1 cellular context compared by ENCODE assay signal in the genomic region with DNA sequence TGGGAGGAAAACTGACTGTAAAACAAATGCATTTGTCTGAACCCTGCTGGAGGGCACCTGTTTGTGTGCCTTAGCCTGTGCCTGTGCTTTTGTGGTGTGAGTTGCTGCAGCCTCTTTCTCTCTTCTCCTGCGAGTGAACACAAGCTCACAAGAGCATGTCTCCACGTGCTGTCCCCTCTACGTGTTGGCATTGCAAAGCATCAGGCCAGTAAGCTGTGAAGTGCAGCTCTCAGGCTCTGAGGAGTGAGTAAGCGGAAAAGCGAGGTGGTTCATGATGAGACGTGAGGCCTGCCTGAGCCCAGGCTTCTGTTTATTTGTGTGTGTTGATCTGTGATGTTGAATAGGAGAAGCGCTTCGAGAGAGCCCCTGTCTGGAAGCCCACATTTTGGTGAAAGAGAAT.
TF ChIP-seq lines count a peak whose summit lies in the region.

No MANE protein-coding gene starts in this region.

TF ChIP-seq in H1, 55 proteins besides CTCF, POLR2A, EP300 and RAD21 (continued from another document):
- TF ChIP-seq, protein P1, sequence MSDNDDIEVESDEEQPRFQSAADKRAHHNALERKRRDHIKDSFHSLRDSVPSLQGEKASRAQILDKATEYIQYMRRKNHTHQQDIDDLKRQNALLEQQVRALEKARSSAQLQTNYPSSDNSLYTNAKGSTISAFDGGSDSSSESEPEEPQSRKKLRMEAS (IDR thresholded peaks at IDR 0.05), result peak; percentile 45; the same call in 1 of the 2 replicates
- TF ChIP-seq, protein P2, sequence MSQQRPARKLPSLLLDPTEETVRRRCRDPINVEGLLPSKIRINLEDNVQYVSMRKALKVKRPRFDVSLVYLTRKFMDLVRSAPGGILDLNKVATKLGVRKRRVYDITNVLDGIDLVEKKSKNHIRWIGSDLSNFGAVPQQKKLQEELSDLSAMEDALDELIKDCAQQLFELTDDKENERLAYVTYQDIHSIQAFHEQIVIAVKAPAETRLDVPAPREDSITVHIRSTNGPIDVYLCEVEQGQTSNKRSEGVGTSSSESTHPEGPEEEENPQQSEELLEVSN (IDR thresholded peaks at IDR 0.05), result peak; percentile 53; the same call in 1 of the 2 replicates
TF ChIP-seq in H1: peak in this region for 3.
